In the genomic region with DNA sequence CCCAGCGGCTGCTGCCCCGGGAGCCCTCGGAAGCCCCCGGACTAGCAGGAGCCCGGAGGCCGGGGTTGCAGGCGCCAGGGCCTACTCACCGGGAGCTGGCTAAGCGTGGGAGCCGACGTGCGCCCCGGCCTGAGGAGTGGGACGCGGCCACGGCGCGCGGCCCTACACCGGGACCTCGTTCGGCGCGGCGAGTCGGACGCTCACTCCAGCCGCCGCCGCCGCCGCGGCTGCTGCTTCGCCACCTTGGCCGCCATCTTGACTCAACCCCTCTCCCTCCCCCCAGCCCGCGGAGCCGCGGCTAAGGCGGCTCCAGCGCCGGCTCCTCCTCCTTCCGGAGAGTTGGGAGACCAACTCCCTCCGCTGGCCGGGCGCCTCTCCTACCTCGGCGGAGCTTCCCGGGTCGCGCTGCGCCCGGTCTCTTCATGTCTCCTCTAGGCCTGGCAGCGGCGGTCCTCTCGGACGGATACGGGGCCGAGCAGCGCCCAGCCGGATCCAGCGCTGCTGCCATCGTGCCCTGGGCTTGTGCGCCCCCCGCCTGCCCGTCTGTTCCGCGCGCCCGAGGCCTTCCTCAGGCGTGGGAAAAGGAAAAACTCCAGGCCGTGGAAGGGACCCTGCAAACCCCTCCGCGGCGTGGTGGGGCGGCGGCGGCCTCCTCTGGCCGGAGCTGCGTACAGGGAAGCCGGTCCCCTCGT, we compare ENCODE assay signal across 1 cellular context.
TF ChIP-seq lines count a peak whose summit lies in the region.

Gene NCOR1, minus strand, starts transcription at position 262 of the 692 bp plus-strand sequence. CDS start 20,965 bp downstream, outside the sequence.

TF ChIP-seq in HepG2, 621 proteins besides CTCF, POLR2A, EP300 and RAD21 (continued from another document and continues in another):
- 0 out of 2 replicates have a peak, but pooled peaks have one; percentile 25 for TF ChIP-seq KDM4B (CRISPR knock-in tag; IDR thresholded peaks at IDR 0.05)
- TF ChIP-seq ZNF549 (CRISPR knock-in tag; IDR thresholded peaks at IDR 0.05): 0 out of 2 replicates have a peak, but pooled peaks have one; percentile 22
- TF ChIP-seq IKZF5 (CRISPR knock-in tag; IDR thresholded peaks at IDR 0.05): peak; percentile 42; the same call in 1 of the 2 replicates
- TF ChIP-seq PHF8 (CRISPR knock-in tag; IDR thresholded peaks at IDR 0.05): peak; percentile 94
- no peak for TF ChIP-seq ZNF839 (CRISPR knock-in tag; IDR thresholded peaks at IDR 0.05; ENCODE audit: borderline replicate concordance)
- peak; percentile 97 for TF ChIP-seq UBTF (CRISPR knock-in tag; IDR thresholded peaks at IDR 0.05)
- TF ChIP-seq, protein P1, sequence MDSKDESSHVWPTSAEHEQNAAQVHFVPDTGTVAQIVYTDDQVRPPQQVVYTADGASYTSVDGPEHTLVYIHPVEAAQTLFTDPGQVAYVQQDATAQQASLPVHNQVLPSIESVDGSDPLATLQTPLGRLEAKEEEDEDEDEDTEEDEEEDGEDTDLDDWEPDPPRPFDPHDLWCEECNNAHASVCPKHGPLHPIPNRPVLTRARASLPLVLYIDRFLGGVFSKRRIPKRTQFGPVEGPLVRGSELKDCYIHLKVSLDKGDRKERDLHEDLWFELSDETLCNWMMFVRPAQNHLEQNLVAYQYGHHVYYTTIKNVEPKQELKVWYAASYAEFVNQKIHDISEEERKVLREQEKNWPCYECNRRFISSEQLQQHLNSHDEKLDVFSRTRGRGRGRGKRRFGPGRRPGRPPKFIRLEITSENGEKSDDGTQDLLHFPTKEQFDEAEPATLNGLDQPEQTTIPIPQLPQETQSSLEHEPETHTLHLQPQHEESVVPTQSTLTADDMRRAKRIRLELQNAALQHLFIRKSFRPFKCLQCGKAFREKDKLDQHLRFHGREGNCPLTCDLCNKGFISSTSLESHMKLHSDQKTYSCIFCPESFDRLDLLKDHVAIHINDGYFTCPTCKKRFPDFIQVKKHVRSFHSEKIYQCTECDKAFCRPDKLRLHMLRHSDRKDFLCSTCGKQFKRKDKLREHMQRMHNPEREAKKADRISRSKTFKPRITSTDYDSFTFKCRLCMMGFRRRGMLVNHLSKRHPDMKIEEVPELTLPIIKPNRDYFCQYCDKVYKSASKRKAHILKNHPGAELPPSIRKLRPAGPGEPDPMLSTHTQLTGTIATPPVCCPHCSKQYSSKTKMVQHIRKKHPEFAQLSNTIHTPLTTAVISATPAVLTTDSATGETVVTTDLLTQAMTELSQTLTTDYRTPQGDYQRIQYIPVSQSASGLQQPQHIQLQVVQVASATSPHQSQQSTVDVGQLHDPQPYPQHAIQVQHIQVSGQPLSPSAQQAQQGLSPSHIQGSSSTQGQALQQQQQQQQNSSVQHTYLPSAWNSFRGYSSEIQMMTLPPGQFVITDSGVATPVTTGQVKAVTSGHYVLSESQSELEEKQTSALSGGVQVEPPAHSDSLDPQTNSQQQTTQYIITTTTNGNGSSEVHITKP (CRISPR knock-in tag; IDR thresholded peaks at IDR 0.05; ENCODE audit: low read depth): peak; percentile 70; the same call in 1 of the 2 replicates
- TF ChIP-seq KDM2A (CRISPR knock-in tag; IDR thresholded peaks at IDR 0.05; ENCODE audit: borderline replicate concordance, low read depth): peak; percentile 73
- TF ChIP-seq SKIL (CRISPR knock-in tag; IDR thresholded peaks at IDR 0.05; ENCODE audit: borderline replicate concordance): peak; percentile 7; the same call in 1 of the 2 replicates
- TF ChIP-seq ZMYM2 (CRISPR knock-in tag; IDR thresholded peaks at IDR 0.05): no peak; the same call in 1 of the 2 replicates
- 0 out of 2 replicates have a peak, but pooled peaks have one; percentile 21 for TF ChIP-seq ESRRA (CRISPR knock-in tag; IDR thresholded peaks at IDR 0.05; ENCODE audit: low read depth)
- TF ChIP-seq MED13 (CRISPR knock-in tag; IDR thresholded peaks at IDR 0.05): peak; percentile 66; the same call in 1 of the 2 replicates
- TF ChIP-seq ZNF18 (CRISPR knock-in tag; IDR thresholded peaks at IDR 0.05; ENCODE audit: insufficient replicate concordance): peak; percentile 75
- TF ChIP-seq ZMYM4 (CRISPR knock-in tag; IDR thresholded peaks at IDR 0.05): peak; percentile 70
- peak; percentile 48; the same call in 1 of the 2 replicates for TF ChIP-seq GATA4 (IDR thresholded peaks at IDR 0.05; ENCODE audit: borderline replicate concordance, low read depth)
- peak; percentile 53; the same call in 1 of the 2 replicates for TF ChIP-seq CENPT (CRISPR knock-in tag; IDR thresholded peaks at IDR 0.05; ENCODE audit: low read depth)
- TF ChIP-seq GATAD1 (CRISPR knock-in tag; IDR thresholded peaks at IDR 0.05): peak; percentile 69
- TF ChIP-seq, protein P2, sequence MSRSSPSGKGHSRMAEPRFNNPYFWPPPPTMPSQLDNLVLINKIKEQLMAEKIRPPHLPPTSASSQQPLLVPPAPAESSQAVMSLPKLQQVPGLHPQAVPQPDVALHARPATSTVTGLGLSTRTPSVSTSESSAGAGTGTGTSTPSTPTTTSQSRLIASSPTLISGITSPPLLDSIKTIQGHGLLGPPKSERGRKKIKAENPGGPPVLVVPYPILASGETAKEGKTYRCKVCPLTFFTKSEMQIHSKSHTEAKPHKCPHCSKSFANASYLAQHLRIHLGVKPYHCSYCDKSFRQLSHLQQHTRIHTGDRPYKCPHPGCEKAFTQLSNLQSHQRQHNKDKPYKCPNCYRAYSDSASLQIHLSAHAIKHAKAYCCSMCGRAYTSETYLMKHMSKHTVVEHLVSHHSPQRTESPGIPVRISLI (CRISPR knock-in tag; IDR thresholded peaks at IDR 0.05; ENCODE audit: borderline replicate concordance): no peak; the same call in 1 of the 2 replicates
- TF ChIP-seq SNAI1 (CRISPR knock-in tag; IDR thresholded peaks at IDR 0.05; ENCODE audit: borderline replicate concordance): peak; percentile 77; the same call in 1 of the 2 replicates
- TF ChIP-seq BCL6 (CRISPR knock-in tag; IDR thresholded peaks at IDR 0.05): peak; percentile 46
- peak; percentile 43; the same call in 1 of the 2 replicates for TF ChIP-seq HOXA5 (CRISPR knock-in tag; IDR thresholded peaks at IDR 0.05)
- peak; percentile 73; the same call in 1 of the 2 replicates for TF ChIP-seq ZNF614 (CRISPR knock-in tag; IDR thresholded peaks at IDR 0.05; ENCODE audit: borderline replicate concordance)
- TF ChIP-seq TFDP1 (CRISPR knock-in tag; IDR thresholded peaks at IDR 0.05; ENCODE audit: borderline replicate concordance): peak; percentile 58; the same call in 1 of the 2 replicates
- TF ChIP-seq ZNF263 (CRISPR knock-in tag; IDR thresholded peaks at IDR 0.05): peak; percentile 31; the same call in 1 of the 2 replicates
- TF ChIP-seq ZBTB40 (IDR thresholded peaks at IDR 0.05): no peak
- TF ChIP-seq ZBTB40 (CRISPR knock-in tag; IDR thresholded peaks at IDR 0.05): peak; percentile 52; the same call in 1 of the 2 replicates
